Comparison of ENCODE assay signal across 1 cellular context in genomic region chr22:20927940-20928572, GRCh38.
A peak's percentile ranks its signal among the peaks of the same experiment; 100 is the strongest.
TF ChIP-seq lines count a peak whose summit lies in the region.

No MANE protein-coding gene starts in this region.

TF ChIP-seq in HepG2, 621 proteins besides CTCF, POLR2A, EP300 and RAD21:
- TF ChIP-seq, protein P1, sequence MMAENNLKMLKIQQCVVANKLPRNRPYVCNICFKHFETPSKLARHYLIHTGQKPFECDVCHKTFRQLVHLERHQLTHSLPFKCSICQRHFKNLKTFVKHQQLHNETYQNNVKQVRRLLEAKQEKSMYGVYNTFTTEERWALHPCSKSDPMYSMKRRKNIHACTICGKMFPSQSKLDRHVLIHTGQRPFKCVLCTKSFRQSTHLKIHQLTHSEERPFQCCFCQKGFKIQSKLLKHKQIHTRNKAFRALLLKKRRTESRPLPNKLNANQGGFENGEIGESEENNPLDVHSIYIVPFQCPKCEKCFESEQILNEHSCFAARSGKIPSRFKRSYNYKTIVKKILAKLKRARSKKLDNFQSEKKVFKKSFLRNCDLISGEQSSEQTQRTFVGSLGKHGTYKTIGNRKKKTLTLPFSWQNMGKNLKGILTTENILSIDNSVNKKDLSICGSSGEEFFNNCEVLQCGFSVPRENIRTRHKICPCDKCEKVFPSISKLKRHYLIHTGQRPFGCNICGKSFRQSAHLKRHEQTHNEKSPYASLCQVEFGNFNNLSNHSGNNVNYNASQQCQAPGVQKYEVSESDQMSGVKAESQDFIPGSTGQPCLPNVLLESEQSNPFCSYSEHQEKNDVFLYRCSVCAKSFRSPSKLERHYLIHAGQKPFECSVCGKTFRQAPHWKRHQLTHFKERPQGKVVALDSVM (CRISPR knock-in tag; IDR thresholded peaks at IDR 0.05), result peak; percentile 83
- no peak for TF ChIP-seq ZSCAN22 (CRISPR knock-in tag; IDR thresholded peaks at IDR 0.05)
- TF ChIP-seq HOXA3 (CRISPR knock-in tag; IDR thresholded peaks at IDR 0.05), result no peak
- TF ChIP-seq ZBTB8A (CRISPR knock-in tag; IDR thresholded peaks at IDR 0.05; ENCODE audit: borderline replicate concordance, low read depth), result no peak
- TF ChIP-seq PTBP1 (IDR thresholded peaks at IDR 0.05; ENCODE audit: low read depth, low read length, poor library complexity, severe bottlenecking), result no peak
TF ChIP-seq in HepG2: peak in this region for 1.
